ENCODE assay signal across 17 cellular contexts in genomic region chr10:63415635-63416244, GRCh38. TPM values are rescaled to one million over a fixed set of nuclear protein-coding genes. Genes with fewer than 3 reads are reported as not detected.
DNase-seq lines count a peak whose midpoint lies in the region; ATAC-seq, FAIRE-seq and TF ChIP-seq lines count a peak whose summit lies in the region.
"Had no signal": no experiment of that assay in that cellular context is flagged by ENCODE, and none has a peak within 500 bp of the region (broad histone marks: within the 10 kb centered on the region; RNA-seq: fewer than 3 reads in every experiment).

No MANE protein-coding gene starts in this region.

- H3K4me1 Mint-ChIP-seq in endodermal cell, result peaks cover 31% of the 10 kb centered on the region

- no peak overlapping the region for H3K4me3 Mint-ChIP-seq in endodermal cell
- H3K4me3 Mint-ChIP-seq: CD14-positive monocyte had no signal

- H3K4me1 ChIP-seq in endodermal cell (ENCODE audit: control insufficient read depth, insufficient read depth, low read length), result peaks cover 7% of the 10 kb centered on the region
- H3K4me1 ChIP-seq: uterus had no signal

- H3K27ac ChIP-seq in endodermal cell (ENCODE audit: low read depth, low read length), result peak overlapping the region; percentile 25
- H3K27ac ChIP-seq: brain microvascular endothelial cell, Peyer's patch had no signal

- H3K36me3 ChIP-seq in endodermal cell (ENCODE audit: control insufficient read depth, insufficient read depth, low read length), result no peaks in the 10 kb centered on the region
- H3K36me3 ChIP-seq: brain microvascular endothelial cell, Peyer's patch, uterus had no signal

- WGBS in endodermal cell (ENCODE audit: insufficient coverage in 1 of 2, insufficient read length in 1 of 2), 2 experiments, result 79 to 100% methylated on average over 1 to 4 of the region's 5 CpGs

- DNase-seq in NOMO-1 treated with dmso at 0.1 percent for 144 hours (lab: John Stamatoyannopoulos, UW; ENCODE audit: unreplicated experiment), result peak; percentile 40
- no peak for DNase-seq in endodermal cell
- DNase-seq in pons (ENCODE audit: low spot score), result peak; percentile 25
- no peak for DNase-seq in NCI-H187 treated with DMSO at 0.1 percent for 48 hours (lab: John Stamatoyannopoulos, UW)
- no peak for DNase-seq in activated effector memory CD4-positive, alpha-beta T cell treated with Interleukin-2 at 50 U/mL for 16 hours
- DNase-seq: brain microvascular endothelial cell; effector CD8-positive, alpha-beta T cell; head of caudate nucleus; kidney; NCI-H1105; Peyer's patch; stimulated activated CD4-positive, alpha-beta T cell treated with anti-CD3 and anti-CD28 coated beads, Interleukin-2, amount 100 ng/mL, for 24 hours; uterus had no signal

- ATAC-seq in HG03196 (IDR thresholded peaks at IDR 0.05; ENCODE audit: unreplicated experiment), result no peak

- H3K9me3 ChIP-seq in endodermal cell (ENCODE audit: control insufficient read depth, low read length), result no peaks in the 10 kb centered on the region
- H3K9me3 ChIP-seq: Peyer's patch, uterus had no signal

- no peaks in the 10 kb centered on the region for H3K27me3 Mint-ChIP-seq in endodermal cell (ENCODE audit: insufficient read depth)

- no peaks in the 10 kb centered on the region for H3K9me3 Mint-ChIP-seq in endodermal cell
- H3K9me3 Mint-ChIP-seq: activated T-helper 2 cell treated with anti-CD3 and anti-CD28 coated beads, Interferon-gamma antibody, Interleukin-2, Interleukin-4, amounts not matched to agents 10 μg/mL and 5 μg/mL and 100 μg/mL, durations not matched to agents 14 hours and 24 hours and 36 hours; CD14-positive monocyte had no signal

- H3K36me3 Mint-ChIP-seq in endodermal cell (ENCODE audit: low read depth), result peaks cover 4% of the 10 kb centered on the region

- H3K9ac ChIP-seq in endodermal cell (ENCODE audit: extremely low read depth, low read length, poor library complexity, severe bottlenecking), result no peak overlapping the region

- no peak for TF ChIP-seq CTCF in endodermal cell (conservative IDR thresholded peaks at IDR 0.05)

- H3K4me3 ChIP-seq in endodermal cell (ENCODE audit: low read length), result no peak overlapping the region
- H3K4me3 ChIP-seq: Peyer's patch, uterus had no signal

- H3K27me3 ChIP-seq in endodermal cell (ENCODE audit: control insufficient read depth, insufficient read depth, low read length, poor library complexity, severe bottlenecking), result no peaks in the 10 kb centered on the region
- H3K27me3 ChIP-seq: brain microvascular endothelial cell, Peyer's patch, uterus had no signal

- no peak overlapping the region for H3K27ac Mint-ChIP-seq in endodermal cell
- H3K27ac Mint-ChIP-seq: activated T-helper 2 cell treated with anti-CD3 and anti-CD28 coated beads, Interferon-gamma antibody, Interleukin-2, Interleukin-4, amounts not matched to agents 10 μg/mL and 5 μg/mL and 100 μg/mL, durations not matched to agents 14 hours and 24 hours and 36 hours had no signal

- FAIRE-seq in G401.6 (lab: Jason Lieb, UNC), result peak; percentile 34

RNA-seq across cellular contexts. Expression of gene JMJD1C, which starts 50.0 kb away (rescaled TPM):
- 100 to 1,000 TPM in 1 of 2 donors, 10 to 100 TPM in 1; 91.3 to 114 TPM for total RNA-seq in endodermal cell
- polyA plus RNA-seq in endodermal cell (2013, experiment 1 of 2), result 79.6 TPM
- polyA plus RNA-seq in endodermal cell (2013, experiment 2 of 2), result 73.7 TPM

Comparison
In these comparisons a context has a peak if more than half of its experiments do, and no peak if none do; other contexts are left out.
1. DNase-seq: peak in NOMO-1 treated with dmso at 0.1 percent for 144 hours (single experiment) and pons (single experiment); none in endodermal cell (single experiment), NCI-H187 treated with DMSO at 0.1 percent for 48 hours (single experiment) and activated effector memory CD4-positive, alpha-beta T cell treated with Interleukin-2 at 50 U/mL for 16 hours (single experiment).